In the genomic region with DNA sequence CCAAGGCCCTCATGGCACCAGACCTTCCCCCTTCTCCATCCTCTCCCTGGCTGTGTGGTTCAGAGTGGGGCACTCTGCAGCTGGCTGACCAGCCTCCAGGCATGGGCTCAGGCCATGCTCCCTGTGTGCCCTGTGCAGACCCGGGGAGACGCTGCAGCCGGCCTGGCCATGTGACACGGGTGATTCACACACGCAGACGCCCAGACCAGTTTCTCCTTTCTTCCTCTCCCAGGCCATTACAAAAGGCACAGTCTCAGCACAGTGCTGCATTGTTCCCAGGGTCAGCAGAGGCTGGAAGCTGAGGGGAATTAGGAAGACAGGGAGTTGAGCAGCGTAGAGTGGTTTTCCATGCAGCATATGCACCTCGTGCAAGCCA, we compare ENCODE assay signal across 9 cellular contexts.
DNase-seq lines count a peak whose midpoint lies in the region; ATAC-seq lines count a peak whose summit lies in the region.
"Had no signal": no experiment of that assay in that cellular context is flagged by ENCODE, and none has a peak within 500 bp of the region (broad histone marks: within the 10 kb centered on the region; RNA-seq: fewer than 3 reads in every experiment).

No MANE protein-coding gene starts in this region.

- 0 out of 2 replicates have a peak overlapping the region, but pooled peaks have one; percentile 29 for H2AFZ ChIP-seq in GM23248

- no peak overlapping the region for H3K4me3 ChIP-seq in GM23248

- H3K4me1 ChIP-seq in GM23248 (ENCODE audit: insufficient read depth): peaks cover 39% of the 10 kb centered on the region

- H3K27me3 ChIP-seq in GM23248 (replicated peaks; ENCODE audit: insufficient read depth): no peaks in the 10 kb centered on the region
- H3K27me3 ChIP-seq in layer of hippocampus (ENCODE audit: control insufficient read depth, insufficient read depth, low read length): no peaks in the 10 kb centered on the region

- H3K9me3 Mint-ChIP-seq in activated CD4-positive, alpha-beta T cell treated with anti-CD3 and anti-CD28 coated beads for 36 hours (ENCODE audit: low read depth): no peaks in the 10 kb centered on the region
- H3K9me3 Mint-ChIP-seq: memory B cell had no signal

- H3K36me3 ChIP-seq in GM23248 (ENCODE audit: low read depth): no peaks in the 10 kb centered on the region

- DNase-seq in GM23248 (peak; percentile 77), caudate nucleus (lab: John Stamatoyannopoulos, UW) (peak in 60 of 61 donors; percentile 46 to 96 (median 89)), sciatic nerve (ENCODE audit: low spot score) (peak; percentile 87), NCI-H146 (lab: John Stamatoyannopoulos, UW) (no peak)
- DNase-seq in activated CD4-positive, alpha-beta T cell treated with anti-CD3 and anti-CD28 coated beads for 36 hours: no peak

- H3K79me2 ChIP-seq in GM23248 (ENCODE audit: insufficient read depth): no peaks in the 10 kb centered on the region

- peak overlapping the region; percentile 10; the same call in 1 of the 2 replicates for H3K9ac ChIP-seq in GM23248

- H3K4me1 Mint-ChIP-seq in activated CD4-positive, alpha-beta T cell treated with anti-CD3 and anti-CD28 coated beads for 36 hours: no peaks in the 10 kb centered on the region

- H3K36me3 Mint-ChIP-seq in activated CD4-positive, alpha-beta T cell treated with anti-CD3 and anti-CD28 coated beads for 36 hours (ENCODE audit: low read depth): no peaks in the 10 kb centered on the region

- ATAC-seq in sciatic nerve (peak; percentile 89), GM18517 (IDR thresholded peaks at IDR 0.05; ENCODE audit: unreplicated experiment) (no peak), HG03378 (IDR thresholded peaks at IDR 0.05; ENCODE audit: unreplicated experiment) (no peak)
- no peak for ATAC-seq in activated CD4-positive, alpha-beta T cell treated with anti-CD3 and anti-CD28 coated beads for 36 hours

- POLR2A ChIA-PET in activated CD4-positive, alpha-beta T cell treated with anti-CD3 and anti-CD28 coated beads for 36 hours (lab: Charles Lee): no interaction called here

- no peaks in the 10 kb centered on the region for H3K9me2 ChIP-seq in GM23248 (ENCODE audit: insufficient read depth)

- H3K27me3 Mint-ChIP-seq in activated CD4-positive, alpha-beta T cell treated with anti-CD3 and anti-CD28 coated beads for 36 hours: peaks cover 2% of the 10 kb centered on the region

- H4K20me1 ChIP-seq in GM23248 (ENCODE audit: insufficient read depth): no peaks in the 10 kb centered on the region

- no peak overlapping the region for H3K27ac Mint-ChIP-seq in activated CD4-positive, alpha-beta T cell treated with anti-CD3 and anti-CD28 coated beads for 36 hours
- H3K27ac Mint-ChIP-seq: memory B cell had no signal

- in situ Hi-C loops in GM23248 (cut with MboI): loop anchor here (5.0 to 10.0 kb wide), 2 partner anchors 199 to 1017 kb away; a partner anchor contains a TSS

- WGBS in GM23248 (ENCODE audit: low coverage in 1 of 2, low lambda C conversion rate in 2 of 2, missing lambda C conversion rate in 2 of 2), 2 experiments: 21 to 26% methylated on average over 8 of the region's 8 CpGs

- H3K27ac ChIP-seq in GM23248 (peak overlapping the region; percentile 37), caudate nucleus (ENCODE audit: low read depth, low read length) (peak overlapping the region; percentile 93), layer of hippocampus (ENCODE audit: low read depth, low read length) (peak overlapping the region; percentile 89)

- H3K4me3 Mint-ChIP-seq in activated CD4-positive, alpha-beta T cell treated with anti-CD3 and anti-CD28 coated beads for 36 hours: no peak overlapping the region
- H3K4me3 Mint-ChIP-seq: memory B cell had no signal

- intact Hi-C loops in sciatic nerve (cut with DNase I): loop anchor here (5.0 to 10.0 kb wide), 2 partner anchors 189 to 1032 kb away; no protein-coding TSS in a partner anchor
- intact Hi-C loops in activated CD4-positive, alpha-beta T cell treated with anti-CD3 and anti-CD28 coated beads for 36 hours (cut with DNase I, micrococcal nuclease): loop anchor here in 1 of 2 experiments (5.0 kb wide), 1 partner anchor 1017 kb away; a partner anchor contains a TSS

- CTCF ChIA-PET in activated CD4-positive, alpha-beta T cell treated with anti-CD3 and anti-CD28 coated beads for 36 hours (lab: Charles Lee): no interaction called here

- H3K4me2 ChIP-seq in GM23248 (ENCODE audit: unreplicated experiment): peak overlapping the region; percentile 20

- no peaks in the 10 kb centered on the region for H3K9me3 ChIP-seq in GM23248 (ENCODE audit: low read depth)

- peaks cover 43% of the 10 kb centered on the region for H3F3A ChIP-seq in GM23248 (ENCODE audit: insufficient read depth)

Comparison
In these comparisons a context has a peak if more than half of its experiments do, and no peak if none do; other contexts are left out.
1. DNase-seq: peak in GM23248 (single experiment), caudate nucleus (60 of 61) and sciatic nerve (single experiment); none in activated CD4-positive, alpha-beta T cell treated with anti-CD3 and anti-CD28 coated beads for 36 hours (single experiment) and NCI-H146 (single experiment).
2. H3K27ac ChIP-seq: peak in every context shown above with its lines; median percentile 93 in caudate nucleus; 89 in layer of hippocampus; 37 in GM23248.